ENCODE assay signal across 24 cellular contexts in genomic region chr2:237180225-237180624, GRCh38.
"Had no signal": no experiment of that assay in that cellular context is flagged by ENCODE, and none has a peak within 500 bp of the region (broad histone marks: within the 10 kb centered on the region; RNA-seq: fewer than 3 reads in every experiment).

No MANE protein-coding gene starts in this region.

- H3K36me3 ChIP-seq: colonic mucosa, heart right ventricle, lower lobe of right lung, neutrophil, tibial artery, uterus had no signal

- H3K4me3 ChIP-seq: colonic mucosa, heart right ventricle, lower lobe of right lung, tibial artery, uterus had no signal

- H3K4me3 Mint-ChIP-seq: endodermal cell; immature natural killer cell; natural killer cell; T-helper 1 cell treated with Interleukin-12 subunit alpha and Interleukin-12 subunit beta and Interleukin-4 antibody, amounts not matched to agents 30 μg/mL and 1 μg/mL, for 36 hours had no signal

- H3K4me1 Mint-ChIP-seq: endodermal cell, immature natural killer cell, natural killer cell had no signal

- H3K27ac ChIP-seq: colonic mucosa, epithelial cell of prostate, lower lobe of right lung, neutrophil, parathyroid adenoma, tibial artery had no signal

- H3K79me2 ChIP-seq: parathyroid adenoma had no signal

- ATAC-seq: activated naive CD4-positive, alpha-beta T cell treated with anti-CD3 and anti-CD28 coated beads, Interleukin-2, amount 50 U/mL, for 72 hours; lower lobe of right lung; natural killer cell had no signal

- H3K36me3 Mint-ChIP-seq: immature natural killer cell, natural killer cell had no signal

- DNase-seq: activated CD4-positive, alpha-beta T cell treated with anti-CD3 and anti-CD28 coated beads, Interleukin-2, amount 50 U/mL, for 1 hour; activated CD8-positive, alpha-beta memory T cell treated with anti-CD3 and anti-CD28 coated beads for 24 hours; activated CD8-positive, alpha-beta memory T cell treated with anti-CD3 and anti-CD28 coated beads, Interleukin-2, amount 50 U/mL, for 48 hours; activated effector memory CD4-positive, alpha-beta T cell treated with anti-CD3 and anti-CD28 coated beads, Interleukin-2, amount 50 U/mL, for 16 hours; activated T-cell treated with anti-CD3 and anti-CD28 coated beads, Interleukin-2, amount 50 U/mL, for 48 hours; amygdala; caudate nucleus; colonic mucosa; endodermal cell; heart right ventricle; immature natural killer cell; lower lobe of right lung; natural killer cell; stimulated activated CD4-positive, alpha-beta T cell treated with anti-CD3 and anti-CD28 coated beads, Interleukin-12 subunit alpha, Interleukin-12 subunit beta, amount 100 ng/mL, for 4 hours; stimulated activated CD4-positive, alpha-beta T cell treated with anti-CD3 and anti-CD28 coated beads, Interleukin-1b, Interleukin-23, amount 100 ng/mL, for 48 hours; stimulated activated CD8-positive, alpha-beta memory T cell treated with anti-CD3 and anti-CD28 coated beads, Interleukin-4, amount 100 ng/mL, for 48 hours; stimulated activated naive CD4-positive, alpha-beta T cell; uterus had no signal

- H3K4me1 ChIP-seq: colonic mucosa, lower lobe of right lung, parathyroid adenoma had no signal

- H3K9me3 ChIP-seq: colonic mucosa, lower lobe of right lung, neutrophil, tibial artery, uterus had no signal

- H3K27ac Mint-ChIP-seq: endodermal cell; immature natural killer cell; natural killer cell; T-helper 1 cell treated with Interleukin-12 subunit alpha and Interleukin-12 subunit beta and Interleukin-4 antibody, amounts not matched to agents 30 μg/mL and 1 μg/mL, for 36 hours had no signal

- H3K9me3 Mint-ChIP-seq: activated naive CD4-positive, alpha-beta T cell treated with anti-CD3 and anti-CD28 coated beads, Interleukin-2, amount 50 U/mL, for 72 hours; endodermal cell; immature natural killer cell; natural killer cell; T-helper 1 cell treated with Interleukin-12 subunit alpha and Interleukin-12 subunit beta and Interleukin-4 antibody, amounts not matched to agents 30 μg/mL and 1 μg/mL, for 36 hours had no signal

- H2AFZ ChIP-seq: parathyroid adenoma had no signal

- H3K27me3 ChIP-seq: colonic mucosa, heart right ventricle, tibial artery, uterus had no signal
